Comparison of ENCODE assay signal across 14 cellular contexts in the genomic region with DNA sequence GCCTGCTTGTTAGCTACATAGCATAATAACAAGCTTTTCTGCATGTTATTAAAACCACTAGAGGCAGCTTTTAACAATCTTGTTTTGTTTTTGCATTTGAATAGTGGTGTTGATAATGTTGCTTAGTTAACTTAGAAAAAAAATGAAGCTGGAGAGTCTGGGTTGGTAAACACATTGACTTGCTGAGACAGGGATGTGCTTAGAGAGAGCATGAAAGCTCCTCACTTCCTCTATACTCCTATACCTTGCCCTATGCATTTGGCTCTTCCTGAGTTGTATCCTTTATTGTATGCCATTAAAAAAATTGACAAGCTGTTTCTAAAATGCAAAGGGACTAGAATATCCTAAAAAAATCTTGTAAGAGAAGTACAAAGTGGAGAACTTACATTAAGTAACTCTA. TPM values are rescaled to one million over a fixed set of nuclear protein-coding genes. Genes with fewer than 3 reads are reported as not detected.
DNase-seq lines count a peak whose midpoint lies in the region; ATAC-seq, FAIRE-seq and TF ChIP-seq lines count a peak whose summit lies in the region.
"Had no signal": no experiment of that assay in that cellular context is flagged by ENCODE, and none has a peak within 500 bp of the region (broad histone marks: within the 10 kb centered on the region; RNA-seq: fewer than 3 reads in every experiment).

No MANE protein-coding gene starts in this region.

- H3K9me2 ChIP-seq in GM23338 (ENCODE audit: insufficient read depth) = no peaks in the 10 kb centered on the region

- no peak overlapping the region for H3K27ac ChIP-seq in GM23338 (ENCODE audit: low read depth)
- no peak overlapping the region for H3K27ac ChIP-seq in RWPE1
- H3K27ac ChIP-seq: A549, C4-2B had no signal

- POLR2A ChIA-PET in RWPE1 (lab: Yijun Ruan, JAX; ENCODE audit: low non-redundant PET) = no interaction called here

- TF ChIP-seq CTCF in GM23338 (conservative IDR thresholded peaks at IDR 0.05; ENCODE audit: low read depth in 2 of 2) = no peak
- TF ChIP-seq CTCF in bronchial epithelial cell (IDR thresholded peaks at IDR 0.05; ENCODE audit: insufficient read depth, low read length, severe bottlenecking) = no peak
- TF ChIP-seq CTCF in progenitor cell of endocrine pancreas (IDR thresholded peaks at IDR 0.05; ENCODE audit: unreplicated experiment) = no peak
- TF ChIP-seq CTCF in RWPE1 (conservative IDR thresholded peaks at IDR 0.05; ENCODE audit: low read depth) = no peak

- H3K36me3 ChIP-seq in GM23338 (ENCODE audit: insufficient read depth) = no peaks in the 10 kb centered on the region
- H3K36me3 ChIP-seq in bronchial epithelial cell (ENCODE audit: control insufficient read depth, insufficient read depth, low read length) = peaks cover 5% of the 10 kb centered on the region
- H3K36me3 ChIP-seq: BE2C had no signal

- H3K4me1 Mint-ChIP-seq in GM23338 (peaks cover 32% of the 10 kb centered on the region), progenitor cell of endocrine pancreas (ENCODE audit: low read depth) (peaks cover 25% of the 10 kb centered on the region)
- H3K4me1 Mint-ChIP-seq: CD4-positive, alpha-beta memory T cell; IgD-negative memory B cell had no signal

- peak; percentile 60; the same call in 2 of the 3 replicates for ATAC-seq in GM23338
- ATAC-seq: A549 had no signal

- H3K9me3 Mint-ChIP-seq in GM23338 (no peaks in the 10 kb centered on the region), progenitor cell of endocrine pancreas (ENCODE audit: low read depth) (peaks cover 3% of the 10 kb centered on the region)

- H3K36me3 Mint-ChIP-seq in GM23338 (ENCODE audit: low read depth) (no peaks in the 10 kb centered on the region), progenitor cell of endocrine pancreas (ENCODE audit: insufficient read depth) (peaks cover 6% of the 10 kb centered on the region)
- H3K36me3 Mint-ChIP-seq: CD4-positive, alpha-beta memory T cell; IgD-negative memory B cell had no signal

- CTCF ChIA-PET in RWPE1 (lab: Yijun Ruan, JAX) = interaction anchor here (0.6 kb wide), 1 partner anchor 327 kb away, joined by 4 read pairs; no protein-coding TSS in a partner anchor

- no peak overlapping the region for H3K4me3 ChIP-seq in GM23338
- H3K4me3 ChIP-seq in bronchial epithelial cell (ENCODE audit: low read depth, low read length) = no peak overlapping the region
- H3K4me3 ChIP-seq: A549 had no signal

- H3K27me3 Mint-ChIP-seq in GM23338 (ENCODE audit: insufficient read depth, low read depth, poor library complexity) = no peaks in the 10 kb centered on the region
- no peaks in the 10 kb centered on the region for H3K27me3 Mint-ChIP-seq in progenitor cell of endocrine pancreas
- H3K27me3 Mint-ChIP-seq: CD4-positive, alpha-beta memory T cell; IgD-negative memory B cell had no signal

- peak overlapping the region; percentile 38; the same call in 1 of the 2 replicates for H3K27ac Mint-ChIP-seq in GM23338
- H3K27ac Mint-ChIP-seq in progenitor cell of endocrine pancreas = peak overlapping the region; percentile 46
- H3K27ac Mint-ChIP-seq: CD4-positive, alpha-beta memory T cell; IgD-negative memory B cell had no signal

- H2AFZ ChIP-seq in GM23338 = no peak overlapping the region

- no peaks in the 10 kb centered on the region for H3F3A ChIP-seq in GM23338 (replicated peaks; ENCODE audit: low read depth)

- peaks cover 24% of the 10 kb centered on the region for H3K4me1 ChIP-seq in GM23338 (ENCODE audit: insufficient read depth)
- H3K4me1 ChIP-seq: A549, BE2C had no signal

- no peaks in the 10 kb centered on the region for H4K20me1 ChIP-seq in GM23338 (replicated peaks; ENCODE audit: insufficient read depth)

- H3K4me2 ChIP-seq in GM23338 = peak overlapping the region; percentile 64
- H3K4me2 ChIP-seq: A549 had no signal

- DNase-seq in GM23338 (ENCODE audit: low spot score) (peak; percentile 7), OCI-M1 (lab: John Stamatoyannopoulos, UW) (peak; percentile 38), bronchial epithelial cell (ENCODE audit: low read depth) (peak; percentile 26), progenitor cell of endocrine pancreas (ENCODE audit: low spot score, unreplicated experiment) (no peak), RWPE1 (ENCODE audit: low spot score) (no peak), NCI-H1417 (lab: John Stamatoyannopoulos, UW) (no peak), 8988T (no peak)
- DNase-seq: BE2C; CD4-positive, alpha-beta memory T cell; DND-41 had no signal

- H3K79me2 ChIP-seq in GM23338 (replicated peaks; ENCODE audit: insufficient read depth) = no peaks in the 10 kb centered on the region

- H3K27me3 ChIP-seq in GM23338 (ENCODE audit: insufficient read depth) (no peaks in the 10 kb centered on the region), bronchial epithelial cell (ENCODE audit: control insufficient read depth, insufficient read depth, low read length) (no peaks in the 10 kb centered on the region)
- H3K27me3 ChIP-seq: BE2C had no signal

- H3K4me3 Mint-ChIP-seq in GM23338 = no peak overlapping the region; the same call in 2 of the 3 replicates
- H3K4me3 Mint-ChIP-seq in progenitor cell of endocrine pancreas (ENCODE audit: low read depth) = no peak overlapping the region
- H3K4me3 Mint-ChIP-seq: CD4-positive, alpha-beta memory T cell; IgD-negative memory B cell had no signal

- no peak for FAIRE-seq in bronchial epithelial cell (lab: Jason Lieb, UNC)
- FAIRE-seq: A549, GM12892 had no signal

TF ChIP-seq in GM23338, 12 proteins besides CTCF, POLR2A, EP300 and RAD21 (continues in another document):
- TF ChIP-seq STAT1 (IDR thresholded peaks at IDR 0.05; ENCODE audit: unreplicated experiment) (no peak), POLR2AphosphoS5 (IDR thresholded peaks at IDR 0.05; ENCODE audit: low read depth) (no peak), EZH2 (IDR thresholded peaks at IDR 0.05; ENCODE audit: low read depth, unreplicated experiment) (no peak), NANOG (IDR thresholded peaks at IDR 0.05; ENCODE audit: borderline replicate concordance) (no peak)
- TF ChIP-seq, protein P1, sequence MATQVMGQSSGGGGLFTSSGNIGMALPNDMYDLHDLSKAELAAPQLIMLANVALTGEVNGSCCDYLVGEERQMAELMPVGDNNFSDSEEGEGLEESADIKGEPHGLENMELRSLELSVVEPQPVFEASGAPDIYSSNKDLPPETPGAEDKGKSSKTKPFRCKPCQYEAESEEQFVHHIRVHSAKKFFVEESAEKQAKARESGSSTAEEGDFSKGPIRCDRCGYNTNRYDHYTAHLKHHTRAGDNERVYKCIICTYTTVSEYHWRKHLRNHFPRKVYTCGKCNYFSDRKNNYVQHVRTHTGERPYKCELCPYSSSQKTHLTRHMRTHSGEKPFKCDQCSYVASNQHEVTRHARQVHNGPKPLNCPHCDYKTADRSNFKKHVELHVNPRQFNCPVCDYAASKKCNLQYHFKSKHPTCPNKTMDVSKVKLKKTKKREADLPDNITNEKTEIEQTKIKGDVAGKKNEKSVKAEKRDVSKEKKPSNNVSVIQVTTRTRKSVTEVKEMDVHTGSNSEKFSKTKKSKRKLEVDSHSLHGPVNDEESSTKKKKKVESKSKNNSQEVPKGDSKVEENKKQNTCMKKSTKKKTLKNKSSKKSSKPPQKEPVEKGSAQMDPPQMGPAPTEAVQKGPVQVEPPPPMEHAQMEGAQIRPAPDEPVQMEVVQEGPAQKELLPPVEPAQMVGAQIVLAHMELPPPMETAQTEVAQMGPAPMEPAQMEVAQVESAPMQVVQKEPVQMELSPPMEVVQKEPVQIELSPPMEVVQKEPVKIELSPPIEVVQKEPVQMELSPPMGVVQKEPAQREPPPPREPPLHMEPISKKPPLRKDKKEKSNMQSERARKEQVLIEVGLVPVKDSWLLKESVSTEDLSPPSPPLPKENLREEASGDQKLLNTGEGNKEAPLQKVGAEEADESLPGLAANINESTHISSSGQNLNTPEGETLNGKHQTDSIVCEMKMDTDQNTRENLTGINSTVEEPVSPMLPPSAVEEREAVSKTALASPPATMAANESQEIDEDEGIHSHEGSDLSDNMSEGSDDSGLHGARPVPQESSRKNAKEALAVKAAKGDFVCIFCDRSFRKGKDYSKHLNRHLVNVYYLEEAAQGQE (IDR thresholded peaks at IDR 0.05; ENCODE audit: unreplicated experiment) = no peak

RNA-seq across cellular contexts. Expression of a gene that starts 13.6 kb away (rescaled TPM):
- total RNA-seq in GM23338 (2014; rRNA removed; shearing (Covaris generic)) = 6.4 and 7.7 TPM in 2 replicates
- 0.66 and 1.4 TPM in 2 replicates for polyA plus RNA-seq in GM23338 (2016; fragmentation: Nextera tagmentation; extraction: Ambion mirVana)
- total RNA-seq in bronchial epithelial cell = 39.9 and 40.3 TPM in 2 replicates
- total RNA-seq in progenitor cell of endocrine pancreas = 16.1 and 17.4 TPM in 2 replicates
- total RNA-seq: CD4-positive, alpha-beta memory T cell had no signal
- polyA plus RNA-seq: CD4-positive, alpha-beta memory T cell; IgD-negative memory B cell had no signal

Comparison
In these comparisons a context has a peak if more than half of its experiments do, and no peak if none do; other contexts are left out.
1. DNase-seq: peak in GM23338 (single experiment), OCI-M1 (single experiment) and bronchial epithelial cell (single experiment); none in progenitor cell of endocrine pancreas (single experiment), RWPE1 (single experiment), NCI-H1417 (0 of 3) and 8988T (single experiment).